In the genomic region with DNA sequence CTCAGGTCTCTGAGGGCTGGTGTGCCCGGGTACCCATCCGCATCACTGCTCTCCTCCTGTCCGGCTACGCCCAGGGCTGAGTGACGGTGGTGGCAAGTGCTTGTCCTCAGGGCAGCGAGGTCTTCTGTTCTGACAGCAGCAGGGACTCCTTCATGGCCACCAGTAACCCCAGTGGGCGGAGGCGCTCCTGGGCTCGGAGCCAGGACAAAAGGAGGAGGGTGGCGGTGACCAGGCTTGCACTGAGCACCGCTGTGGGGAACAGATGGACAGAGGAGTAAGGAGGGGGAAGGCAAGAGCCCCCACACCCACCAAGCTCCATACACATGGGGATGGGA, we compare ENCODE assay signal across 1 cellular context.
TF ChIP-seq lines count a peak whose summit lies in the region.

No MANE protein-coding gene starts in this region.

TF ChIP-seq in HepG2, 621 proteins besides CTCF, POLR2A, EP300 and RAD21:
- TF ChIP-seq STAT5B (CRISPR knock-in tag; IDR thresholded peaks at IDR 0.05) (no peak), ZNF251 (CRISPR knock-in tag; IDR thresholded peaks at IDR 0.05) (no peak), TP53 (CRISPR knock-in tag; conservative IDR thresholded peaks at IDR 0.05) (no peak), DPF2 (CRISPR knock-in tag; IDR thresholded peaks at IDR 0.05; ENCODE audit: borderline replicate concordance, low read depth) (no peak), ZNF44 (CRISPR knock-in tag; IDR thresholded peaks at IDR 0.05) (no peak), ZNF766 (CRISPR knock-in tag; IDR thresholded peaks at IDR 0.05; ENCODE audit: borderline replicate concordance) (no peak)
- TF ChIP-seq, protein P1, sequence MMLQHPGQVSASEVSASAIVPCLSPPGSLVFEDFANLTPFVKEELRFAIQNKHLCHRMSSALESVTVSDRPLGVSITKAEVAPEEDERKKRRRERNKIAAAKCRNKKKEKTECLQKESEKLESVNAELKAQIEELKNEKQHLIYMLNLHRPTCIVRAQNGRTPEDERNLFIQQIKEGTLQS (CRISPR knock-in tag; IDR thresholded peaks at IDR 0.05) = no peak
